ENCODE assay signal across 18 cellular contexts in the genomic region with DNA sequence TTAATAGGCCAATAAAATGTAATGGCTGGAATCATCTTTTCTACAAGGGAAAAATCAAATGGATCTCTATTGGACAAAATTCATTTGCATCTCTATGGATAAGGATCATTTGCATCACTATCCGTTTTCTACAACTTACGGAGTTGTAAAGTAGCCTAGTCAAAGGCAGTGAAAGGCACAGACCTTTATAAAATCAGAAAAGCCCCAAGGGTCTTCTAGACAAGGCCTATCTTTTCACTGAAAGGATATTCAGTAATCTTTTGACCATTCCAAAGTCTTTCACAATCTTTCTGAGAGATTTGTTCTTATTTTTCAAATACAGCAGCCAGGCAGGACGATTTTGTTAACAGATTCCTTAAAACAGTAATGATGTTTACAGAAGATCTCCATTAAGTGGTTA.
"Had no signal": no experiment of that assay in that cellular context is flagged by ENCODE, and none has a peak within 500 bp of the region (broad histone marks: within the 10 kb centered on the region; RNA-seq: fewer than 3 reads in every experiment).

No MANE protein-coding gene starts in this region.

- H3K4me2 ChIP-seq: hepatocyte had no signal

- H3K4me1 ChIP-seq: upper lobe of right lung had no signal

- H3K27ac ChIP-seq: sigmoid colon, upper lobe of right lung had no signal

- DNase-seq: activated CD4-positive, alpha-beta T cell treated with anti-CD3 and anti-CD28 coated beads for 4 hours; activated CD4-positive, alpha-beta T cell treated with anti-CD3 and anti-CD28 coated beads, Interleukin-2, amount 50 U/mL, for 48 hours; activated CD4-positive, CD25-positive, alpha-beta regulatory T cell; activated CD8-positive, alpha-beta memory T cell treated with anti-CD3 and anti-CD28 coated beads, Interleukin-2, amount 50 U/mL, for 48 hours; activated naive CD4-positive, alpha-beta T cell treated with Interleukin-2 at 50 U/mL for 16 hours; activated naive CD8-positive, alpha-beta T cell treated with anti-CD3 and anti-CD28 coated beads for 36 hours; activated T-cell treated with anti-CD3 and anti-CD28 coated beads, Interleukin-2, amount 50 U/mL, for 4 hours; amygdala; cortex of kidney; mesenchymal stem cell; occipital lobe; sigmoid colon; stimulated activated CD4-positive, alpha-beta T cell treated with anti-CD3 and anti-CD28 coated beads, Interleukin-4, amount 100 ng/mL, for 4 hours; stimulated activated naive CD8-positive, alpha-beta T cell treated with anti-CD3 and anti-CD28 coated beads, Interleukin-15, Interleukin-2, amounts not matched to agents 100 U/mL and 50 U/mL, for 24 hours; SW 1271; T-helper 17 cell; upper lobe of right lung had no signal

- H3K36me3 ChIP-seq: sigmoid colon, upper lobe of right lung had no signal

- H2AFZ ChIP-seq: hepatocyte had no signal

- ATAC-seq: activated T-cell treated with anti-CD3 and anti-CD28 coated beads, Interleukin-2, amount 50 U/mL, for 4 hours; stimulated activated naive CD8-positive, alpha-beta T cell treated with anti-CD3 and anti-CD28 coated beads, Interleukin-15, Interleukin-2, amounts not matched to agents 100 U/mL and 50 U/mL, for 24 hours; T-helper 17 cell; upper lobe of right lung had no signal

- H3K27me3 ChIP-seq: hepatocyte, sigmoid colon, upper lobe of right lung had no signal

- H3K4me3 ChIP-seq: hepatocyte, sigmoid colon, upper lobe of right lung had no signal

- H3K9me3 ChIP-seq: upper lobe of right lung had no signal
